ENCODE assay signal across 18 cellular contexts in the genomic region with DNA sequence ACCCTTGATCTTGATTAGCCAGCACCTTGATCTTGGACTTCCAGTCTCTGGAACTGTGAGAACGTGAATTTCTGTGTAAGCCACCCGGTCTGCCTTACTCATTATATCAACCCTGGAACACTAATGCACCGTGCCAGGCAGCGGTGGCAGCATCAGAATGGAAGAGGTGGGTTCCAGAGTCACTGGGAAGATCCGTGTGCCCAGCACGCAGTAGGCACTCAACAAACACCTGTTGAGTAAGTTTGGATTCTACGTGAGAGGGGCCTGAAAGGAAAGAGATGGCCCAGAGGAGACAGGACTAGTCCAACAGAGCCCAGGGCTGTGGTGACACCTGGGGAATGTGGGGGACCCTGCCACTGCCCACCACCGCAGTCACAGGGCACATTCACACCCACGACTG. TPM values are rescaled to one million over a fixed set of nuclear protein-coding genes. Genes with fewer than 3 reads are reported as not detected.
DNase-seq lines count a peak whose midpoint lies in the region; ATAC-seq, FAIRE-seq and TF ChIP-seq lines count a peak whose summit lies in the region.
"Had no signal": no experiment of that assay in that cellular context is flagged by ENCODE, and none has a peak within 500 bp of the region (broad histone marks: within the 10 kb centered on the region; RNA-seq: fewer than 3 reads in every experiment).

No MANE protein-coding gene starts in this region.

- TF ChIP-seq CTCF in HepG2 (CRISPR knock-in tag; IDR thresholded peaks at IDR 0.05) (no peak), right lobe of liver (IDR thresholded peaks at IDR 0.05) (no peak), vagina (IDR thresholded peaks at IDR 0.05) (no peak), MCF 10A (IDR thresholded peaks at IDR 0.05; ENCODE audit: unreplicated experiment) (no peak), mesothelial cell of epicardium (IDR thresholded peaks at IDR 0.05; ENCODE audit: unreplicated experiment) (no peak)

- DNase-seq in HepG2 (ENCODE audit: low spot score) (no peak), right lobe of liver (no peak), neuronal stem cell (ENCODE audit: low spot score) (no peak), vagina (ENCODE audit: extremely low spot score in 2 of 2) (no peak), T-helper 1 cell (no peak), MCF 10A (ENCODE audit: unreplicated experiment) (no peak), mesothelial cell of epicardium (ENCODE audit: low spot score in 2 of 2, unreplicated experiment in 2 of 2) (no peak)
- DNase-seq: Calu3; CD4-positive, alpha-beta memory T cell; DMS79 treated with DMSO at 0.1 percent for 48 hours; H9 had no signal

- H3K36me3 Mint-ChIP-seq in dendritic cell treated with granulocyte-macrophage colony-stimulating factor and Interleukin-4, amounts not matched to agents 40 ng/mL and 50 ng/mL, for 4 days (ENCODE audit: low read depth), result no peaks in the 10 kb centered on the region
- H3K36me3 Mint-ChIP-seq in MCF 10A (ENCODE audit: insufficient read depth, unreplicated experiment) (no peaks in the 10 kb centered on the region), mesothelial cell of epicardium (no peaks in the 10 kb centered on the region)
- H3K36me3 Mint-ChIP-seq: CD14-positive monocyte; CD4-positive, alpha-beta memory T cell had no signal

- no peak for TF ChIP-seq RAD21 in HepG2 (CRISPR knock-in tag; IDR thresholded peaks at IDR 0.05)

- no peak overlapping the region for H2BK12ac ChIP-seq in neuronal stem cell (ENCODE audit: low read length)

- intact Hi-C loops in HepG2 (cut with micrococcal nuclease; ENCODE audit: unreplicated experiment), result loop anchor here (2.0 kb wide), 1 partner anchor 31 kb away; a partner anchor contains a TSS
- intact Hi-C loops in right lobe of liver (cut with DNase I), result loop anchor here in 1 of 2 donors (10.0 kb wide), 1 partner anchor 277 kb away; no protein-coding TSS in a partner anchor
- intact Hi-C loops in dendritic cell treated with granulocyte-macrophage colony-stimulating factor and Interleukin-4, amounts not matched to agents 40 ng/mL and 50 ng/mL, for 4 days (cut with micrococcal nuclease), result no loop called here
- intact Hi-C loops in vagina (cut with DNase I), result no loop called here
- intact Hi-C loops in MCF 10A (cut with micrococcal nuclease), result no loop called here

- BruUV-seq in HepG2 (replicated peaks; lab: Mats Ljungman, UMichigan) (no TSS peak), MCF 10A (replicated peaks; lab: Mats Ljungman, UMichigan) (no TSS peak)

- peaks cover 96% of the 10 kb centered on the region for H3K4me1 ChIP-seq in HepG2 (ENCODE audit: insufficient read depth, low read length)
- no peaks in the 10 kb centered on the region for H3K4me1 ChIP-seq in right lobe of liver
- peaks cover 0 to 2% of the 10 kb centered on the region in 2 donors for H3K4me1 ChIP-seq in neuronal stem cell (ENCODE audit: control insufficient read depth in 2 of 2, insufficient read depth in 1 of 2, low read depth in 1 of 2, low read length in 2 of 2)
- H3K4me1 ChIP-seq in vagina, result peaks cover 25% of the 10 kb centered on the region

- H3K4me3 ChIP-seq in HepG2 (replicated peaks in 1 of 3; ENCODE audit: insufficient read depth in 1 of 3, low read depth in 2 of 3, low read length in 3 of 3) (no peak overlapping the region), right lobe of liver (no peak overlapping the region), neuronal stem cell (ENCODE audit: low read length in 2 of 2) (no peak overlapping the region), vagina (no peak overlapping the region)
- H3K4me3 ChIP-seq: A549, BLaER1, GM12878 had no signal

- no peak overlapping the region for H2AFZ ChIP-seq in HepG2 (ENCODE audit: low read length)
- H2AFZ ChIP-seq in neuronal stem cell (ENCODE audit: low read length), result no peak overlapping the region

- H3K9me3 ChIP-seq in HepG2 (ENCODE audit: low read length) (no peaks in the 10 kb centered on the region), right lobe of liver (no peaks in the 10 kb centered on the region), neuronal stem cell (replicated peaks in 1 of 2; ENCODE audit: control insufficient read depth in 2 of 2, insufficient read depth in 1 of 2, low read depth in 1 of 2, low read length in 2 of 2) (no peaks in the 10 kb centered on the region), vagina (no peaks in the 10 kb centered on the region)
- H3K9me3 ChIP-seq: A549, BLaER1 had no signal

- no peak overlapping the region for H2BK120ac ChIP-seq in neuronal stem cell (ENCODE audit: low read depth, low read length)

- H2BK15ac ChIP-seq in neuronal stem cell (ENCODE audit: low read length), result peak overlapping the region; percentile 89

- no peak for FAIRE-seq in HepG2 (lab: Jason Lieb, UNC)
- FAIRE-seq: A549, GM12878, H1 had no signal

- no peak for ATAC-seq in HepG2
- no peak for ATAC-seq in right lobe of liver
- ATAC-seq: A549, GM12878 had no signal

- TF ChIP-seq POLR2A in HepG2 (IDR thresholded peaks at IDR 0.05; ENCODE audit: insufficient read depth in 1 of 2, low read depth in 2 of 2, low read length in 2 of 2) (no peak), right lobe of liver (IDR thresholded peaks at IDR 0.05) (no peak), vagina (IDR thresholded peaks at IDR 0.05) (no peak)

- no peaks in the 10 kb centered on the region for H4K20me1 ChIP-seq in HepG2 (ENCODE audit: insufficient read depth, low read length)
- H4K20me1 ChIP-seq: BLaER1 had no signal

- no peak overlapping the region for H4K91ac ChIP-seq in neuronal stem cell (ENCODE audit: low read depth, low read length, poor library complexity)

- H3K27ac ChIP-seq in HepG2 (ENCODE audit: extremely low read length, insufficient read depth, low read length), result peak overlapping the region; percentile 98
- no peak overlapping the region for H3K27ac ChIP-seq in right lobe of liver
- no peak overlapping the region for H3K27ac ChIP-seq in neuronal stem cell (replicated peaks; ENCODE audit: low read length)
- peak overlapping the region; percentile 73 for H3K27ac ChIP-seq in vagina
- H3K27ac ChIP-seq: 22Rv1, A549, BLaER1 had no signal

- no peaks in the 10 kb centered on the region for H3K79me2 ChIP-seq in HepG2 (ENCODE audit: insufficient read depth, low read length)

- H3K9ac ChIP-seq in HepG2 (ENCODE audit: insufficient read depth, low read depth, low read length) (no peak overlapping the region; the same call in 1 of the 2 replicates), neuronal stem cell (ENCODE audit: low read depth, low read length, poor library complexity) (no peak overlapping the region)
- H3K9ac ChIP-seq: BLaER1 had no signal

- H3K27me3 ChIP-seq in HepG2 (ENCODE audit: control insufficient read depth in 1 of 2, insufficient read depth in 2 of 2, low read length in 2 of 2) (no peaks in the 10 kb centered on the region), right lobe of liver (no peaks in the 10 kb centered on the region), neuronal stem cell (ENCODE audit: control insufficient read depth in 3 of 3, insufficient read depth in 3 of 3, low read depth in 1 of 3, low read length in 3 of 3) (peaks cover 0 to 24% (median 1%) of the 10 kb centered on the region in 3 experiments), vagina (no peaks in the 10 kb centered on the region)
- H3K27me3 ChIP-seq: BLaER1 had no signal

- 92% methylated on average over 9 of the region's 9 CpGs for WGBS in HepG2 (ENCODE audit: low lambda C conversion rate)
- 71% methylated on average over 3 of the region's 9 CpGs for WGBS in right lobe of liver (ENCODE audit: insufficient coverage, low coverage, low lambda C conversion rate, missing lambda C conversion rate)
- no CpG with 5 or more reads among the region's 9 CpGs for WGBS in neuronal stem cell (ENCODE audit: extremely low coverage in 2 of 2, insufficient read length in 2 of 2, insufficient replicate concordance in 1 of 2), 2 donors

- H3K4me2 ChIP-seq in HepG2 (ENCODE audit: low read depth, low read length) (no peak overlapping the region), neuronal stem cell (ENCODE audit: insufficient read depth, low read length, poor library complexity, severe bottlenecking) (no peak overlapping the region)
- H3K4me2 ChIP-seq: A549, BLaER1 had no signal

- in situ Hi-C loops in HepG2 (cut with HindIII; ENCODE audit: extremely low pct_ligation_motif_present, low pct_unique_long_range_greater_than_20kb), result no loop called here

- H3K14ac ChIP-seq in neuronal stem cell (ENCODE audit: low read length), result no peak overlapping the region

- CTCF ChIA-PET in HepG2 (lab: Yijun Ruan, JAX; ENCODE audit: low intra/inter-chr PET ratio, low total read pairs) (no interaction called here), MCF 10A (lab: Yijun Ruan, JAX) (interaction anchor here (0.8 kb wide), 1 partner anchor 10 kb away, joined by 4 read pairs; no protein-coding TSS in a partner anchor)

- no peak overlapping the region for H4K8ac ChIP-seq in neuronal stem cell (ENCODE audit: low read depth, low read length)

- no peak overlapping the region for H3K4ac ChIP-seq in neuronal stem cell (ENCODE audit: low read length)

- peaks cover 6% of the 10 kb centered on the region for H3K27me3 Mint-ChIP-seq in dendritic cell treated with granulocyte-macrophage colony-stimulating factor and Interleukin-4, amounts not matched to agents 40 ng/mL and 50 ng/mL, for 4 days
- H3K27me3 Mint-ChIP-seq in MCF 10A (ENCODE audit: insufficient read depth, unreplicated experiment), result peaks cover 15% of the 10 kb centered on the region
- peaks cover 12% of the 10 kb centered on the region for H3K27me3 Mint-ChIP-seq in mesothelial cell of epicardium (ENCODE audit: low read depth)

- no peak overlapping the region for H2BK5ac ChIP-seq in neuronal stem cell (ENCODE audit: low read length)

- H3K36me3 ChIP-seq in HepG2 (replicated peaks in 1 of 2; ENCODE audit: control insufficient read depth in 1 of 2, insufficient read depth in 2 of 2, low read length in 2 of 2), result no peaks in the 10 kb centered on the region
- no peaks in the 10 kb centered on the region for H3K36me3 ChIP-seq in right lobe of liver
- H3K36me3 ChIP-seq in neuronal stem cell (replicated peaks in 1 of 2; ENCODE audit: control insufficient read depth in 2 of 2, insufficient read depth in 2 of 2, low read length in 2 of 2), result no peaks in the 10 kb centered on the region
- no peaks in the 10 kb centered on the region for H3K36me3 ChIP-seq in vagina
- H3K36me3 ChIP-seq: BLaER1 had no signal

- POLR2A ChIA-PET in HepG2 (lab: Yijun Ruan, JAX), result no interaction called here
- POLR2A ChIA-PET in MCF 10A (lab: Yijun Ruan, JAX), result no interaction called here

- TF ChIP-seq EP300 in HepG2 (IDR thresholded peaks at IDR 0.05; ENCODE audit: low read depth in 2 of 2, low read length in 2 of 2) (no peak), HepG2 (CRISPR knock-in tag; IDR thresholded peaks at IDR 0.05; ENCODE audit: borderline replicate concordance) (no peak)

- no peak overlapping the region for H3K18ac ChIP-seq in neuronal stem cell (ENCODE audit: low read length)

- no peak overlapping the region for H3K4me3 Mint-ChIP-seq in dendritic cell treated with granulocyte-macrophage colony-stimulating factor and Interleukin-4, amounts not matched to agents 40 ng/mL and 50 ng/mL, for 4 days
- H3K4me3 Mint-ChIP-seq in MCF 10A (ENCODE audit: unreplicated experiment) (no peak overlapping the region), mesothelial cell of epicardium (no peak overlapping the region)
- H3K4me3 Mint-ChIP-seq: CD4-positive, alpha-beta memory T cell; H9 had no signal

- peak overlapping the region; percentile 90 for H3K27ac Mint-ChIP-seq in dendritic cell treated with granulocyte-macrophage colony-stimulating factor and Interleukin-4, amounts not matched to agents 40 ng/mL and 50 ng/mL, for 4 days
- no peak overlapping the region for H3K27ac Mint-ChIP-seq in MCF 10A (ENCODE audit: low read depth, unreplicated experiment)
- no peak overlapping the region for H3K27ac Mint-ChIP-seq in mesothelial cell of epicardium
- H3K27ac Mint-ChIP-seq: H9 had no signal

- H3K4me1 Mint-ChIP-seq in dendritic cell treated with granulocyte-macrophage colony-stimulating factor and Interleukin-4, amounts not matched to agents 40 ng/mL and 50 ng/mL, for 4 days (ENCODE audit: low read depth), result peaks cover 42% of the 10 kb centered on the region
- H3K4me1 Mint-ChIP-seq in MCF 10A (ENCODE audit: insufficient read depth, unreplicated experiment) (no peaks in the 10 kb centered on the region), mesothelial cell of epicardium (peaks cover 15% of the 10 kb centered on the region)
- H3K4me1 Mint-ChIP-seq: H9 had no signal

- H2AK5ac ChIP-seq in neuronal stem cell (ENCODE audit: low read depth, low read length), result no peak overlapping the region

- H3K9me3 Mint-ChIP-seq in dendritic cell treated with granulocyte-macrophage colony-stimulating factor and Interleukin-4, amounts not matched to agents 40 ng/mL and 50 ng/mL, for 4 days, result no peaks in the 10 kb centered on the region
- H3K9me3 Mint-ChIP-seq in MCF 10A (ENCODE audit: unreplicated experiment) (no peaks in the 10 kb centered on the region), mesothelial cell of epicardium (no peaks in the 10 kb centered on the region)
- H3K9me3 Mint-ChIP-seq: H9 had no signal

- no peak overlapping the region for H3K23ac ChIP-seq in neuronal stem cell (ENCODE audit: low read depth, low read length, poor library complexity)

- H3K79me1 ChIP-seq in neuronal stem cell (ENCODE audit: low read depth, low read length), result no peaks in the 10 kb centered on the region

RNA-seq across cellular contexts. Expression of a gene that starts 6.6 kb away (rescaled TPM):
- total RNA-seq in HepG2 (2016; rRNA removed; fragmentation: Illumina TruSeq; extraction: Trizol), result 10.0 and 10.5 TPM in 2 replicates
- 9.4 and 11.8 TPM in 2 replicates for total RNA-seq in HepG2 (2016; cell fraction: cytosol; rRNA removed; fragmentation: Illumina TruSeq; extraction: Trizol; ENCODE audit: low read depth)
- 9.5 and 11.5 TPM in 2 replicates for total RNA-seq in HepG2 (2016; cell fraction: insoluble cytoplasmic fraction; rRNA removed; fragmentation: Illumina TruSeq; extraction: Trizol)
- total RNA-seq in HepG2 (2016; cell fraction: membrane; rRNA removed; fragmentation: Illumina TruSeq; extraction: Trizol), result 10.2 and 12.3 TPM in 2 replicates
- 3.3 and 4.2 TPM in 2 replicates for total RNA-seq in HepG2 (2016; cell fraction: nucleus; rRNA removed; fragmentation: Illumina TruSeq; extraction: Trizol)
- 12.2 and 13.8 TPM in 2 replicates for polyA plus RNA-seq in HepG2 (2011; rRNA removed)
- polyA plus RNA-seq in HepG2 (2011; cell fraction: cytosol; rRNA removed), result 10.6 and 20.2 TPM in 2 replicates
- polyA plus RNA-seq in HepG2 (2011; cell fraction: nucleus; rRNA removed), result 5.9 and 7.2 TPM in 2 replicates
- polyA plus RNA-seq in HepG2 (2012), result 4.3 and 11.1 TPM in 2 replicates
- 14.1 and 18.5 TPM in 2 replicates for polyA plus RNA-seq in HepG2 (2016; cell fraction: cytosol; fragmentation: Illumina TruSeq; extraction: Trizol; ENCODE audit: low read depth)
- 14.2 and 18.6 TPM in 2 replicates for polyA plus RNA-seq in HepG2 (2016; cell fraction: insoluble cytoplasmic fraction; fragmentation: Illumina TruSeq; extraction: Trizol; ENCODE audit: low read depth)
- 13.4 and 14.9 TPM in 2 replicates for polyA plus RNA-seq in HepG2 (2016; cell fraction: membrane; fragmentation: Illumina TruSeq; extraction: Trizol; ENCODE audit: low read depth)
- polyA plus RNA-seq in HepG2 (2016; cell fraction: nucleus; fragmentation: Illumina TruSeq; extraction: Trizol; ENCODE audit: insufficient read depth, low read depth), result 12.3 and 12.7 TPM in 2 replicates
- 30.1 TPM in 1 of 2 replicates, not detected in the other for polyA minus RNA-seq in HepG2 (2011; rRNA and poly(A)+ RNA removed; ENCODE audit: low replicate concordance)
- polyA minus RNA-seq in HepG2 (2011; cell fraction: cytosol; rRNA and poly(A)+ RNA removed), result 3.4 and 3.6 TPM in 2 replicates
- 2.2 and 3.2 TPM in 2 replicates for polyA minus RNA-seq in HepG2 (2011; cell fraction: nucleus; rRNA and poly(A)+ RNA removed)
- total RNA-seq in right lobe of liver, result not detected
- polyA plus RNA-seq in neuronal stem cell (2013, experiment 1 of 2), result 0.20 TPM
- 0.25 TPM for polyA plus RNA-seq in neuronal stem cell (2013, experiment 2 of 2)
- not detected for total RNA-seq in vagina
- total RNA-seq in MCF 10A (2022), result not detected in 2 replicates
- total RNA-seq in mesothelial cell of epicardium, result 0.59 to 0.87 TPM (median 0.84 TPM) in 3 replicates
- total RNA-seq: Calu3; CD4-positive, alpha-beta memory T cell; GM12878; H9 had no signal
- polyA plus RNA-seq: A549; CD4-positive, alpha-beta memory T cell; GM12878 had no signal

RNA-seq across cellular contexts. Expression of a gene that starts 31.6 kb away (rescaled TPM):
- total RNA-seq in HepG2 (2016; rRNA removed; fragmentation: Illumina TruSeq; extraction: Trizol), result 26.4 and 36.7 TPM in 2 replicates
- 28.0 and 29.8 TPM in 2 replicates for total RNA-seq in HepG2 (2016; cell fraction: cytosol; rRNA removed; fragmentation: Illumina TruSeq; extraction: Trizol; ENCODE audit: low read depth)
- 25.8 and 32.7 TPM in 2 replicates for total RNA-seq in HepG2 (2016; cell fraction: insoluble cytoplasmic fraction; rRNA removed; fragmentation: Illumina TruSeq; extraction: Trizol)
- 21.5 TPM in 2 replicates for total RNA-seq in HepG2 (2016; cell fraction: membrane; rRNA removed; fragmentation: Illumina TruSeq; extraction: Trizol)
- total RNA-seq in HepG2 (2016; cell fraction: nucleus; rRNA removed; fragmentation: Illumina TruSeq; extraction: Trizol), result 34.3 and 41.9 TPM in 2 replicates
- polyA plus RNA-seq in HepG2 (2011; rRNA removed), result 48.2 TPM in 2 replicates
- 24.5 and 25.4 TPM in 2 replicates for polyA plus RNA-seq in HepG2 (2011; cell fraction: cytosol; rRNA removed)
- 91.1 and 92.6 TPM in 2 replicates for polyA plus RNA-seq in HepG2 (2011; cell fraction: nucleus; rRNA removed)
- polyA plus RNA-seq in HepG2 (2012), result 34.1 and 39.4 TPM in 2 replicates
- 8.3 and 8.5 TPM in 2 replicates for polyA plus RNA-seq in HepG2 (2016; cell fraction: cytosol; fragmentation: Illumina TruSeq; extraction: Trizol; ENCODE audit: low read depth)
- polyA plus RNA-seq in HepG2 (2016; cell fraction: insoluble cytoplasmic fraction; fragmentation: Illumina TruSeq; extraction: Trizol; ENCODE audit: low read depth), result 26.6 and 30.9 TPM in 2 replicates
- polyA plus RNA-seq in HepG2 (2016; cell fraction: membrane; fragmentation: Illumina TruSeq; extraction: Trizol; ENCODE audit: low read depth), result 15.4 and 16.9 TPM in 2 replicates
- 87.6 and 89.2 TPM in 2 replicates for polyA plus RNA-seq in HepG2 (2016; cell fraction: nucleus; fragmentation: Illumina TruSeq; extraction: Trizol; ENCODE audit: insufficient read depth, low read depth)
- polyA minus RNA-seq in HepG2 (2011; rRNA and poly(A)+ RNA removed; ENCODE audit: low replicate concordance), result 15.6 and 49.1 TPM in 2 replicates
- 12.3 and 12.7 TPM in 2 replicates for polyA minus RNA-seq in HepG2 (2011; cell fraction: cytosol; rRNA and poly(A)+ RNA removed)
- polyA minus RNA-seq in HepG2 (2011; cell fraction: nucleus; rRNA and poly(A)+ RNA removed), result 57.0 and 67.1 TPM in 2 replicates
- 10 to 100 TPM in 4 of 6 experiments, 1 to 10 TPM in 2; 5.6 to 43.0 (median 17.3) TPM for total RNA-seq in right lobe of liver
- polyA plus RNA-seq in neuronal stem cell (2013, experiment 1 of 2), result 12.7 TPM
- polyA plus RNA-seq in neuronal stem cell (2013, experiment 2 of 2), result 11.8 TPM
- 49.6 TPM for total RNA-seq in vagina
- 16.0 and 16.7 TPM in 2 replicates for total RNA-seq in MCF 10A (2022)
- 227 to 235 TPM (median 229 TPM) in 3 replicates for total RNA-seq in mesothelial cell of epicardium

RNA-seq across cellular contexts. Expression of a gene that starts 37.4 kb away (rescaled TPM):
- total RNA-seq in HepG2 (2016; rRNA removed; fragmentation: Illumina TruSeq; extraction: Trizol), result 25.5 and 27.0 TPM in 2 replicates
- total RNA-seq in HepG2 (2016; cell fraction: cytosol; rRNA removed; fragmentation: Illumina TruSeq; extraction: Trizol; ENCODE audit: low read depth), result 8.5 and 8.8 TPM in 2 replicates
- total RNA-seq in HepG2 (2016; cell fraction: insoluble cytoplasmic fraction; rRNA removed; fragmentation: Illumina TruSeq; extraction: Trizol), result 20.2 and 27.2 TPM in 2 replicates
- total RNA-seq in HepG2 (2016; cell fraction: membrane; rRNA removed; fragmentation: Illumina TruSeq; extraction: Trizol), result 26.6 and 27.7 TPM in 2 replicates
- total RNA-seq in HepG2 (2016; cell fraction: nucleus; rRNA removed; fragmentation: Illumina TruSeq; extraction: Trizol), result 13.4 and 15.4 TPM in 2 replicates
- polyA plus RNA-seq in HepG2 (2011; rRNA removed), result 38.2 and 46.3 TPM in 2 replicates
- polyA plus RNA-seq in HepG2 (2011; cell fraction: cytosol; rRNA removed), result 39.3 and 40.1 TPM in 2 replicates
- polyA plus RNA-seq in HepG2 (2011; cell fraction: nucleus; rRNA removed), result 32.6 and 39.0 TPM in 2 replicates
- polyA plus RNA-seq in HepG2 (2012), result 24.1 and 35.1 TPM in 2 replicates
- polyA plus RNA-seq in HepG2 (2016; cell fraction: cytosol; fragmentation: Illumina TruSeq; extraction: Trizol; ENCODE audit: low read depth), result 14.2 and 17.6 TPM in 2 replicates
- 26.4 and 31.5 TPM in 2 replicates for polyA plus RNA-seq in HepG2 (2016; cell fraction: insoluble cytoplasmic fraction; fragmentation: Illumina TruSeq; extraction: Trizol; ENCODE audit: low read depth)
- 30.2 and 31.7 TPM in 2 replicates for polyA plus RNA-seq in HepG2 (2016; cell fraction: membrane; fragmentation: Illumina TruSeq; extraction: Trizol; ENCODE audit: low read depth)
- polyA plus RNA-seq in HepG2 (2016; cell fraction: nucleus; fragmentation: Illumina TruSeq; extraction: Trizol; ENCODE audit: insufficient read depth, low read depth), result 28.9 and 29.2 TPM in 2 replicates
- 40.1 and 54.5 TPM in 2 replicates for polyA minus RNA-seq in HepG2 (2011; rRNA and poly(A)+ RNA removed; ENCODE audit: low replicate concordance)
- polyA minus RNA-seq in HepG2 (2011; cell fraction: cytosol; rRNA and poly(A)+ RNA removed), result 21.4 and 26.1 TPM in 2 replicates
- 4.8 and 8.6 TPM in 2 replicates for polyA minus RNA-seq in HepG2 (2011; cell fraction: nucleus; rRNA and poly(A)+ RNA removed)
- 10 to 100 TPM; 24.5 to 57.9 (median 40.8) TPM for total RNA-seq in right lobe of liver
- 62.1 TPM for polyA plus RNA-seq in neuronal stem cell (2013, experiment 1 of 2)
- 61.2 TPM for polyA plus RNA-seq in neuronal stem cell (2013, experiment 2 of 2)
- 42.5 TPM for total RNA-seq in vagina
- total RNA-seq in MCF 10A (2022), result 61.9 and 63.4 TPM in 2 replicates
- 31.1 to 32.1 TPM (median 31.4 TPM) in 3 replicates for total RNA-seq in mesothelial cell of epicardium

Comparison
In these comparisons a context has a peak if more than half of its experiments do, and no peak if none do; other contexts are left out.
1. H3K27ac ChIP-seq: peak in HepG2 (single experiment) and vagina (single experiment); none in right lobe of liver (0 of 3) and neuronal stem cell (single experiment).